ENCODE assay signal across 24 cellular contexts in the genomic region with DNA sequence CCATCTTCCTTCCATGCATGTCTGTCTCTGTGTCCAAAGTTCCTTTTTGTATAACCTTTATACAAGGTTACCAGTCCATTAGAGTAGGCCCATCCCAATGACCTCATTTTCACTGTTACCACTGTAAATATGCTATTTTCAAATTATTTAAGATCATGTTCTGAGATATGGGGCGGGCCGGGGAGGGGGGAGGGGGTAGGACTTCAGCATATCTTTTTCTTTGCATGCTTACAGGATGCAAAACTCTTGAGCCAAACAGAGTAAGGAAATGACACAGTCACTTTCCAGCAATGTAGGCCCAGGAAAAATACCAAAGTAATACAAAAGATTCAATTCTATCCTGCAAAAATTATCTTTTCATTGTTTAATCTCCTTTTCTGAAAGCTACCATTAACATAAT.
"Had no signal": no experiment of that assay in that cellular context is flagged by ENCODE, and none has a peak within 500 bp of the region (broad histone marks: within the 10 kb centered on the region; RNA-seq: fewer than 3 reads in every experiment).

No MANE protein-coding gene starts in this region.

- FAIRE-seq: islet of Langerhans, keratinocyte had no signal

- H3K27me3 ChIP-seq: colonic mucosa, esophagus squamous epithelium, gastrocnemius medialis, left lung had no signal

- H3K9me3 ChIP-seq: colonic mucosa, esophagus squamous epithelium, gastrocnemius medialis, heart right ventricle, left lung, lower lobe of right lung, mucosa of descending colon had no signal

- ATAC-seq: esophagus mucosa, gastrocnemius medialis, heart right ventricle, left cardiac atrium, left lung, left ventricle myocardium superior, lower lobe of right lung, mucosa of descending colon had no signal

- DNase-seq: colonic mucosa; cortex of kidney; dorsolateral prefrontal cortex; effector CD4-positive, alpha-beta T cell; effector memory CD4-positive, alpha-beta T cell; erythroblast; esophagus squamous epithelium; foreskin fibroblast; foreskin melanocyte; gastrocnemius medialis; glutamatergic neuron; head of caudate nucleus; heart right ventricle; hippocampal formation; left cardiac atrium; left lung; left ventricle myocardium superior; lower lobe of right lung; mesenchymal stem cell; mucosa of descending colon had no signal

- H3K4me3 ChIP-seq: colonic mucosa, dorsolateral prefrontal cortex, esophagus squamous epithelium, gastrocnemius medialis, heart right ventricle, left lung, lower lobe of right lung, mucosa of descending colon had no signal

- H3K36me3 ChIP-seq: colonic mucosa, esophagus squamous epithelium, gastrocnemius medialis, heart right ventricle, left lung, lower lobe of right lung had no signal

- H3K27ac ChIP-seq: colonic mucosa, dorsolateral prefrontal cortex, epithelial cell of prostate, esophagus squamous epithelium, gastrocnemius medialis, heart right ventricle, left lung, lower lobe of right lung had no signal

- H3K4me1 ChIP-seq: colonic mucosa, esophagus squamous epithelium, gastrocnemius medialis, heart right ventricle, left lung, lower lobe of right lung had no signal
